9 cellular contexts compared by ENCODE assay signal in genomic region chr15:73685981-73686380, GRCh38. TPM values are rescaled to one million over a fixed set of nuclear protein-coding genes. Genes with fewer than 3 reads are reported as not detected.
A peak's percentile ranks its signal among the peaks of the same experiment; 100 is the strongest.
DNase-seq lines count a peak whose midpoint lies in the region; ATAC-seq and TF ChIP-seq lines count a peak whose summit lies in the region.
"Had no signal": no experiment of that assay in that cellular context is flagged by ENCODE, and none has a peak within 500 bp of the region (broad histone marks: within the 10 kb centered on the region; RNA-seq: fewer than 3 reads in every experiment).

No MANE protein-coding gene starts in this region.

- H3K4me3 ChIP-seq in AG10803 (ENCODE audit: low read length) (peak overlapping the region; percentile 87), SJCRH30 (peak overlapping the region; percentile 78), esophagus squamous epithelium (peak overlapping the region in 2 of 4 donors; percentile 66 to 70), neuron (ENCODE audit: low read length) (peak overlapping the region; percentile 92)

- no peak overlapping the region for H2AFZ ChIP-seq in neuron (ENCODE audit: low read depth, low read length)

- peaks cover 33% of the 10 kb centered on the region for H3K4me1 ChIP-seq in SJCRH30
- H3K4me1 ChIP-seq in esophagus squamous epithelium, result peaks cover 37 to 80% (median 39%) of the 10 kb centered on the region in 3 donors
- peaks cover 22% of the 10 kb centered on the region for H3K4me1 ChIP-seq in neuron (ENCODE audit: insufficient read depth, low read length)

- no peaks in the 10 kb centered on the region for H3K27me3 ChIP-seq in SJCRH30
- H3K27me3 ChIP-seq in esophagus squamous epithelium, result peaks cover 0 to 84% (median 0%) of the 10 kb centered on the region in 4 donors
- peaks cover 2% of the 10 kb centered on the region for H3K27me3 ChIP-seq in neuron (ENCODE audit: insufficient read depth, low read length)

- no peak for TF ChIP-seq CTCF in AG10803 (conservative IDR thresholded peaks at IDR 0.05; ENCODE audit: low read length)
- TF ChIP-seq CTCF in esophagus squamous epithelium (IDR thresholded peaks at IDR 0.05), result no peak

- intact Hi-C loops in esophagus squamous epithelium (cut with DNase I), result no loop called here

- TF ChIP-seq POLR2A in esophagus squamous epithelium (IDR thresholded peaks at IDR 0.05), result no peak

- 70 to 76% methylated on average over 6 of the region's 6 CpGs for WGBS in esophagus squamous epithelium, 2 donors

- ATAC-seq in HG02981 (IDR thresholded peaks at IDR 0.05; ENCODE audit: unreplicated experiment) (no peak), HG03432 (IDR thresholded peaks at IDR 0.05; ENCODE audit: unreplicated experiment) (no peak)
- ATAC-seq: effector memory CD8-positive, alpha-beta T cell had no signal

- DNase-seq in AG10803 (ENCODE audit: low read depth) (no peak), SJCRH30 (no peak), esophagus squamous epithelium (lab: John Stamatoyannopoulos, UW) (no peak), NCI-H446 (lab: John Stamatoyannopoulos, UW) (no peak), HUDEP-2 (lab: John Stamatoyannopoulos, UW; ENCODE audit: unreplicated experiment in 76 of 76) (no peak)
- DNase-seq: effector memory CD8-positive, alpha-beta T cell had no signal

- H3K9me3 ChIP-seq in SJCRH30 (replicated peaks) (no peaks in the 10 kb centered on the region), esophagus squamous epithelium (no peaks in the 10 kb centered on the region), neuron (ENCODE audit: low read length) (no peaks in the 10 kb centered on the region)

- no peak overlapping the region for H3K27ac ChIP-seq in SJCRH30
- peak overlapping the region in 3 of 4 donors; percentile 50 to 82 (median 77) for H3K27ac ChIP-seq in esophagus squamous epithelium

- H3K36me3 ChIP-seq in SJCRH30, result peaks cover 5% of the 10 kb centered on the region; the same call in 1 of the 2 replicates
- H3K36me3 ChIP-seq in esophagus squamous epithelium, result no peaks in the 10 kb centered on the region
- H3K36me3 ChIP-seq in neuron (ENCODE audit: insufficient read depth, low read length), result peaks cover 3% of the 10 kb centered on the region

RNA-seq across cellular contexts. Expression of gene CD276, which starts 1.8 kb away (rescaled TPM):
- total RNA-seq in SJCRH30 (2014; rRNA removed; shearing (Covaris generic)), result 87.3 and 92.9 TPM in 2 replicates
- total RNA-seq in esophagus squamous epithelium, result 10 to 100 TPM; 12.9 to 21.9 (median 19.1) TPM

RNA-seq across cellular contexts. Expression of gene NPTN, which starts 52.8 kb away (rescaled TPM):
- 90.4 and 92.5 TPM in 2 replicates for total RNA-seq in SJCRH30 (2014; rRNA removed; shearing (Covaris generic))
- total RNA-seq in esophagus squamous epithelium, result 100 to 1,000 TPM in 1 of 4 donors, 10 to 100 TPM in 3; 81.6 to 125 (median 92.4) TPM
